Comparison of ENCODE assay signal across 12 cellular contexts in genomic region chr11:69280994-69281393, GRCh38. TPM values are rescaled to one million over a fixed set of nuclear protein-coding genes. Genes with fewer than 3 reads are reported as not detected.
DNase-seq lines count a peak whose midpoint lies in the region; ATAC-seq and TF ChIP-seq lines count a peak whose summit lies in the region.
"Had no signal": no experiment of that assay in that cellular context is flagged by ENCODE, and none has a peak within 500 bp of the region (broad histone marks: within the 10 kb centered on the region; RNA-seq: fewer than 3 reads in every experiment).

No MANE protein-coding gene starts in this region.

- POLR2A ChIA-PET in PC-9 (lab: Charles Lee; ENCODE audit: unreplicated experiment) = interaction anchor here (0.5 to 1.6 kb wide), 7 partner anchors 13 to 348 kb away, joined by 3 to 13 read pairs (median 7); partner anchors contain the start of gene MYEOV

- BruUV-seq in PC-9 (replicated peaks; lab: Mats Ljungman, UMichigan) = no TSS peak

- peaks cover 85% of the 10 kb centered on the region for H3K4me1 ChIP-seq in PC-9 (replicated peaks; ENCODE audit: insufficient read depth)

- CTCF ChIA-PET in PC-9 (lab: Charles Lee) = interaction anchor here (0.6 to 0.8 kb wide), 2 partner anchors 149 to 158 kb away, joined by 3 to 24 read pairs; no protein-coding TSS in a partner anchor

- DNase-seq in COLO829 (ENCODE audit: low spot score) (peak; percentile 12), PC-9 (peak; percentile 90 to 100), myocyte (ENCODE audit: low read depth) (peak; percentile 95), H7 (no peak), superior temporal gyrus (ENCODE audit: extremely low spot score) (no peak)
- no peak for DNase-seq in activated effector memory CD4-positive, alpha-beta T cell treated with Interleukin-2 at 50 U/mL for 16 hours
- DNase-seq: CD4-positive, alpha-beta T cell; NCI-H2227 treated with DMSO at 0.1 percent for 48 hours; stimulated activated CD4-positive, alpha-beta T cell treated with anti-CD3 and anti-CD28 coated beads, Interleukin-15, amount 100 ng/mL, for 24 hours had no signal

- H3K9me2 ChIP-seq in PC-9 (ENCODE audit: insufficient read depth) = no peaks in the 10 kb centered on the region

- H3K36me3 ChIP-seq in PC-9 (ENCODE audit: low read depth) (no peaks in the 10 kb centered on the region; the same call in 1 of the 2 replicates), H7 (replicated peaks; ENCODE audit: control insufficient read depth, insufficient read depth, low read length) (no peaks in the 10 kb centered on the region)

- H4K20me1 ChIP-seq in PC-9 (ENCODE audit: insufficient read depth) = no peaks in the 10 kb centered on the region

- intact Hi-C loops in PC-9 (cut with micrococcal nuclease; ENCODE audit: unreplicated experiment) = loop anchor here (1.0 kb wide), 2 partner anchors 13 to 17 kb away; partner anchors contain the start of gene MYEOV

- H3F3A ChIP-seq in PC-9 (ENCODE audit: insufficient read depth, low read depth) = peaks cover 64% of the 10 kb centered on the region

- H3K4me3 ChIP-seq in PC-9 (peak overlapping the region; percentile 28; the same call in 1 of the 2 replicates), H7 (ENCODE audit: insufficient read depth, low read depth, low read length) (no peak overlapping the region)

- H3K9me3 ChIP-seq in PC-9 (ENCODE audit: insufficient read depth, low read depth) = no peaks in the 10 kb centered on the region; the same call in 1 of the 2 replicates

- H3K27me3 ChIP-seq in PC-9 (ENCODE audit: insufficient read depth, low read depth) (no peaks in the 10 kb centered on the region), H7 (ENCODE audit: control insufficient read depth, insufficient read depth, low read length) (no peaks in the 10 kb centered on the region)

- peak overlapping the region; percentile 99 for H3K27ac ChIP-seq in PC-9

- no peak overlapping the region for H2AFZ ChIP-seq in PC-9

- peak overlapping the region; percentile 66 for H3K4me2 ChIP-seq in PC-9

- 0 out of 2 replicates have a peak, but pooled peaks have one; percentile 3 for TF ChIP-seq CTCF in PC-9 (conservative IDR thresholded peaks at IDR 0.05)

- ATAC-seq in esophagus mucosa (peak; percentile 92), GM18870 (IDR thresholded peaks at IDR 0.05; ENCODE audit: unreplicated experiment) (no peak)

- H3K79me2 ChIP-seq in PC-9 (ENCODE audit: low read depth) = peaks cover 42% of the 10 kb centered on the region

RNA-seq across cellular contexts. Expression of gene MYEOV, which starts 13.0 kb away (rescaled TPM):
- 182 and 232 TPM in 2 replicates for total RNA-seq in PC-9 (2021)
- total RNA-seq in esophagus mucosa = 4.7 TPM
- not detected in 2 replicates for total RNA-seq in myocyte
- 2.5 TPM for polyA plus RNA-seq in myocyte (2012)
- 2.0 and 4.3 TPM in 2 replicates for total RNA-seq in H7 (2014; rRNA removed; shearing (Covaris generic))
- total RNA-seq: CD4-positive, alpha-beta T cell; lung microvascular endothelial cell had no signal

Comparison
In these comparisons a context has a peak if more than half of its experiments do, and no peak if none do; other contexts are left out.
1. DNase-seq: peak in COLO829 (single experiment), PC-9 (2 of 2) and myocyte (single experiment); none in activated effector memory CD4-positive, alpha-beta T cell treated with Interleukin-2 at 50 U/mL for 16 hours (single experiment), H7 (single experiment) and superior temporal gyrus (single experiment).
2. RNA of gene MYEOV, which starts 13.0 kb away (total RNA-seq): 182 to 232 TPM in PC-9; 4.7 TPM in esophagus mucosa (single experiment), 2.0 to 4.3 TPM in H7 and not detected in myocyte; every median in the first group is over 10 times any median in the second.